10 cellular contexts compared by ENCODE assay signal in genomic region chr2:143150287-143150686, GRCh38. TPM values are rescaled to one million over a fixed set of nuclear protein-coding genes. Genes with fewer than 3 reads are reported as not detected.
DNase-seq lines count a peak whose midpoint lies in the region; ATAC-seq and TF ChIP-seq lines count a peak whose summit lies in the region.
"Had no signal": no experiment of that assay in that cellular context is flagged by ENCODE, and none has a peak within 500 bp of the region (broad histone marks: within the 10 kb centered on the region; RNA-seq: fewer than 3 reads in every experiment).

No MANE protein-coding gene starts in this region.

- no peak overlapping the region for H2BK5ac ChIP-seq in neuronal stem cell (ENCODE audit: low read length)

- H2BK120ac ChIP-seq in neuronal stem cell (ENCODE audit: low read depth, low read length) = no peak overlapping the region

- POLR2A ChIA-PET in Caco-2 (lab: Charles Lee) = no interaction called here

- H3K4me1 ChIP-seq in Caco-2 (no peaks in the 10 kb centered on the region), neuronal stem cell (ENCODE audit: control insufficient read depth in 2 of 2, insufficient read depth in 1 of 2, low read depth in 1 of 2, low read length in 2 of 2) (no peaks in the 10 kb centered on the region)

- no peak overlapping the region for H2BK15ac ChIP-seq in neuronal stem cell (ENCODE audit: low read length)

- H3K27me3 Mint-ChIP-seq in T-helper 17 cell = no peaks in the 10 kb centered on the region
- H3K27me3 Mint-ChIP-seq in Caco-2 (ENCODE audit: insufficient read depth, unreplicated experiment) = peaks cover 18% of the 10 kb centered on the region

- H3K4me3 ChIP-seq in Caco-2 (ENCODE audit: low read depth, low read length) (no peak overlapping the region), neuronal stem cell (ENCODE audit: low read length in 2 of 2) (no peak overlapping the region)

- H3K27ac ChIP-seq in neuronal stem cell (replicated peaks; ENCODE audit: low read length) = no peak overlapping the region

- no peaks in the 10 kb centered on the region for H3K79me1 ChIP-seq in neuronal stem cell (ENCODE audit: low read depth, low read length)

- H3K14ac ChIP-seq in neuronal stem cell (ENCODE audit: low read length) = no peak overlapping the region

- WGBS in neuronal stem cell (ENCODE audit: extremely low coverage in 2 of 2, insufficient read length in 2 of 2, insufficient replicate concordance in 1 of 2), 2 donors = no CpG with 5 or more reads among the region's 4 CpGs

- no peak overlapping the region for H4K91ac ChIP-seq in neuronal stem cell (ENCODE audit: low read depth, low read length, poor library complexity)

- H3K9me3 ChIP-seq in T-helper 17 cell (ENCODE audit: control insufficient read depth, low read length, poor library complexity, severe bottlenecking) = no peaks in the 10 kb centered on the region
- no peaks in the 10 kb centered on the region for H3K9me3 ChIP-seq in Caco-2
- H3K9me3 ChIP-seq in neuronal stem cell (replicated peaks in 1 of 2; ENCODE audit: control insufficient read depth in 2 of 2, insufficient read depth in 1 of 2, low read depth in 1 of 2, low read length in 2 of 2) = peaks cover 0 to 2% of the 10 kb centered on the region in 2 donors

- H3K4me3 Mint-ChIP-seq in T-helper 17 cell (peak overlapping the region; percentile 61), Caco-2 (ENCODE audit: unreplicated experiment) (no peak overlapping the region)

- H3K18ac ChIP-seq in neuronal stem cell (ENCODE audit: low read length) = no peak overlapping the region

- H3K4ac ChIP-seq in neuronal stem cell (ENCODE audit: low read length) = no peak overlapping the region

- no peak for TF ChIP-seq CTCF in Caco-2 (IDR thresholded peaks at IDR 0.05; ENCODE audit: insufficient read depth in 1 of 2, low read depth in 1 of 2, low read length in 1 of 2, severe bottlenecking in 1 of 2, unreplicated experiment in 1 of 2)

- intact Hi-C loops in Caco-2 (cut with micrococcal nuclease; ENCODE audit: unreplicated experiment) = no loop called here

- H3K4me2 ChIP-seq in neuronal stem cell (ENCODE audit: insufficient read depth, low read length, poor library complexity, severe bottlenecking) = no peak overlapping the region

- H3K27me3 ChIP-seq in Caco-2 (replicated peaks; ENCODE audit: control insufficient read depth, insufficient read depth, low read length) = no peaks in the 10 kb centered on the region
- H3K27me3 ChIP-seq in neuronal stem cell (ENCODE audit: control insufficient read depth in 3 of 3, insufficient read depth in 3 of 3, low read depth in 1 of 3, low read length in 3 of 3) = peaks cover 0 to 1% (median 0%) of the 10 kb centered on the region in 3 experiments

- H3K36me3 ChIP-seq in Caco-2 (ENCODE audit: control insufficient read depth, insufficient read depth, low read length) (no peaks in the 10 kb centered on the region), neuronal stem cell (replicated peaks in 1 of 2; ENCODE audit: control insufficient read depth in 2 of 2, insufficient read depth in 2 of 2, low read length in 2 of 2) (no peaks in the 10 kb centered on the region)

- BruUV-seq in Caco-2 (replicated peaks; lab: Mats Ljungman, UMichigan) = no TSS peak

- peak; percentile 60 for ATAC-seq in GM19023 (IDR thresholded peaks at IDR 0.05; ENCODE audit: unreplicated experiment)
- peak; percentile 52 for ATAC-seq in HG03060 (IDR thresholded peaks at IDR 0.05; ENCODE audit: low read depth, unreplicated experiment)
- ATAC-seq in T-helper 17 cell = peak; percentile 62

- DNase-seq in AML-193 (lab: John Stamatoyannopoulos, UW) (peak; percentile 88 to 92), T-helper 17 cell (no peak), Caco-2 (no peak), NCI-H2029 (lab: John Stamatoyannopoulos, UW) (no peak), neuronal stem cell (ENCODE audit: low spot score) (no peak), HuH-7.5 (ENCODE audit: low spot score) (no peak)
- DNase-seq: IMR-90 had no signal

- no peak overlapping the region for H3K9ac ChIP-seq in neuronal stem cell (ENCODE audit: low read depth, low read length, poor library complexity)

- H3K9me3 Mint-ChIP-seq in Caco-2 (ENCODE audit: unreplicated experiment) = no peaks in the 10 kb centered on the region

- H2AFZ ChIP-seq in neuronal stem cell (ENCODE audit: low read length) = no peak overlapping the region

- H4K8ac ChIP-seq in neuronal stem cell (ENCODE audit: low read depth, low read length) = no peak overlapping the region

- peaks cover 65% of the 10 kb centered on the region for H3K4me1 Mint-ChIP-seq in T-helper 17 cell
- peaks cover 2% of the 10 kb centered on the region for H3K4me1 Mint-ChIP-seq in Caco-2 (ENCODE audit: low read depth, unreplicated experiment)

- CTCF ChIA-PET in Caco-2 (lab: Charles Lee) = no interaction called here

- H2AK5ac ChIP-seq in neuronal stem cell (ENCODE audit: low read depth, low read length) = no peak overlapping the region

- H3K27ac Mint-ChIP-seq in T-helper 17 cell (peak overlapping the region; percentile 94), Caco-2 (ENCODE audit: unreplicated experiment) (no peak overlapping the region)

- H3K36me3 Mint-ChIP-seq in T-helper 17 cell (ENCODE audit: low read depth) (peaks cover 5% of the 10 kb centered on the region), Caco-2 (ENCODE audit: insufficient read depth, unreplicated experiment) (no peaks in the 10 kb centered on the region)

- H2BK12ac ChIP-seq in neuronal stem cell (ENCODE audit: low read length) = no peak overlapping the region

- no peak overlapping the region for H3K23ac ChIP-seq in neuronal stem cell (ENCODE audit: low read depth, low read length, poor library complexity)

RNA-seq across cellular contexts. Expression of gene ARHGAP15, which starts 21.1 kb away (rescaled TPM):
- total RNA-seq in T-helper 17 cell (100 to 1,000 TPM; 277 to 309 TPM), Caco-2 (2022) (not detected in 2 replicates)
- 2.5 TPM for polyA plus RNA-seq in neuronal stem cell (2013, experiment 1 of 2)
- 2.2 TPM for polyA plus RNA-seq in neuronal stem cell (2013, experiment 2 of 2)
- total RNA-seq: IMR-90, lung microvascular endothelial cell had no signal
- polyA plus RNA-seq: IMR-90 had no signal

Comparison
In these comparisons a context has a peak if more than half of its experiments do, and no peak if none do; other contexts are left out.
1. DNase-seq: peak in AML-193 (2 of 2); none in T-helper 17 cell (0 of 3), Caco-2 (0 of 2), NCI-H2029 (single experiment), neuronal stem cell (single experiment) and HuH-7.5 (single experiment).
2. RNA of gene ARHGAP15, which starts 21.1 kb away (total RNA-seq): 277 to 309 TPM in T-helper 17 cell; not detected in Caco-2; every median in the first group is over 100 times any median in the second.
3. Peak in every context shown above with its lines, with median percentiles within 50 percentile points of each other: ATAC-seq.